ENCODE assay signal across 6 cellular contexts in genomic region chr22:38699784-38700183, GRCh38. TPM values are rescaled to one million over a fixed set of nuclear protein-coding genes. Genes with fewer than 3 reads are reported as not detected.
DNase-seq lines count a peak whose midpoint lies in the region; ATAC-seq and TF ChIP-seq lines count a peak whose summit lies in the region.

No MANE protein-coding gene starts in this region.

- peaks cover 0 to 2% (median 0%) of the 10 kb centered on the region in 5 donors for H3K9me3 Mint-ChIP-seq in CD8-positive, alpha-beta memory T cell
- H3K9me3 Mint-ChIP-seq in T-cell = no peaks in the 10 kb centered on the region

- peak overlapping the region; percentile 82 to 96 (median 90) for H3K4me3 Mint-ChIP-seq in CD8-positive, alpha-beta memory T cell
- H3K4me3 Mint-ChIP-seq in T-cell = peak overlapping the region; percentile 82 to 97 (median 91)

- DNase-seq in CD8-positive, alpha-beta memory T cell = peak in 1 of 5 donors; percentile 21
- DNase-seq in T-cell (no peak), kidney epithelial cell (ENCODE audit: low read depth) (no peak), SHP77 (lab: John Stamatoyannopoulos, UW) (no peak), middle frontal gyrus (ENCODE audit: extremely low spot score, low spot score) (no peak)

- no peaks in the 10 kb centered on the region for H3K27me3 ChIP-seq in CD8-positive, alpha-beta memory T cell (ENCODE audit: insufficient read depth, low read length, poor library complexity, severe bottlenecking)
- no peaks in the 10 kb centered on the region for H3K27me3 ChIP-seq in kidney epithelial cell (ENCODE audit: control insufficient read depth, insufficient read depth, low read length)

- H3K27me3 Mint-ChIP-seq in CD8-positive, alpha-beta memory T cell = peaks cover 0 to 6% of the 10 kb centered on the region in 2 donors
- H3K27me3 Mint-ChIP-seq in T-cell = no peaks in the 10 kb centered on the region

- H3K4me1 ChIP-seq in CD8-positive, alpha-beta memory T cell (ENCODE audit: insufficient read depth, low read length) = peaks cover 55% of the 10 kb centered on the region

- CTCF ChIA-PET in CD8-positive, alpha-beta memory T cell (lab: Charles Lee) = interaction anchor here (1.3 to 2.5 kb wide), 2 partner anchors 13 to 18 kb away, joined by 4 to 19 read pairs; partner anchors contain the start of gene TOMM22
- CTCF ChIA-PET in T-cell (lab: Charles Lee) = interaction anchor here in 1 of 2 donors (0.9 to 4.0 kb wide), 2 partner anchors 18 to 22 kb away, joined by 3 to 25 read pairs; partner anchors contain the start of gene TOMM22

- no peaks in the 10 kb centered on the region for H3K9me3 ChIP-seq in CD8-positive, alpha-beta memory T cell (ENCODE audit: low read length)

- TF ChIP-seq CTCF in kidney epithelial cell (IDR thresholded peaks at IDR 0.05; ENCODE audit: insufficient read depth, low read length, poor library complexity, severe bottlenecking) = no peak

- no peaks in the 10 kb centered on the region for H3K36me3 ChIP-seq in CD8-positive, alpha-beta memory T cell (ENCODE audit: insufficient read depth, low read length)
- no peaks in the 10 kb centered on the region for H3K36me3 ChIP-seq in kidney epithelial cell (ENCODE audit: control insufficient read depth, insufficient read depth, low read length)

- peak overlapping the region; percentile 98 for H3K27ac ChIP-seq in CD8-positive, alpha-beta memory T cell (ENCODE audit: low read depth, low read length)

- H3K4me1 Mint-ChIP-seq in CD8-positive, alpha-beta memory T cell = peaks cover 55 to 77% (median 66%) of the 10 kb centered on the region in 3 donors
- H3K4me1 Mint-ChIP-seq in T-cell = peaks cover 43 to 68% (median 60%) of the 10 kb centered on the region in 3 donors

- peak overlapping the region; percentile 77 for H3K4me3 ChIP-seq in CD8-positive, alpha-beta memory T cell (ENCODE audit: low read length)
- H3K4me3 ChIP-seq in kidney epithelial cell (ENCODE audit: low read depth, low read length) = peak overlapping the region; percentile 59

- POLR2A ChIA-PET in CD8-positive, alpha-beta memory T cell (lab: Charles Lee) = interaction anchor here (1.4 to 2.3 kb wide), 2 partner anchors 18 to 25 kb away, joined by 3 to 9 read pairs; partner anchors contain the start of gene TOMM22
- POLR2A ChIA-PET in T-cell (lab: Charles Lee) = interaction anchor here (1.0 to 2.5 kb wide), 4 partner anchors 15 to 299 kb away, joined by 3 to 20 read pairs (median 8); partner anchors contain the start of gene TOMM22 (in 2 of the 2)

- ATAC-seq in T-cell (replicated peaks in 1 of 4) = no peak
- no peak for ATAC-seq in GM21717 (IDR thresholded peaks at IDR 0.05; ENCODE audit: unreplicated experiment)

- H3K36me3 Mint-ChIP-seq in CD8-positive, alpha-beta memory T cell = peaks cover 0 to 42% (median 5%) of the 10 kb centered on the region in 3 donors
- H3K36me3 Mint-ChIP-seq in T-cell = peaks cover 18% of the 10 kb centered on the region

- peak overlapping the region; percentile 94 to 100 (median 98) for H3K27ac Mint-ChIP-seq in CD8-positive, alpha-beta memory T cell
- H3K27ac Mint-ChIP-seq in T-cell = peak overlapping the region; percentile 85 to 91

RNA-seq across cellular contexts. Expression of gene JOSD1, which starts 1.0 kb away (rescaled TPM):
- 10 to 100 TPM; 86.0 to 96.4 TPM for total RNA-seq in CD8-positive, alpha-beta memory T cell
- polyA plus RNA-seq in CD8-positive, alpha-beta memory T cell = 9.3 TPM
- total RNA-seq in T-cell (100 to 1,000 TPM in 2 of 5 donors, 10 to 100 TPM in 3; 78.4 to 164 (median 83.5) TPM), kidney epithelial cell (97.3 and 110 TPM in 2 replicates)

RNA-seq across cellular contexts. Expression of gene GTPBP1, which starts 6.0 kb away (rescaled TPM):
- 10 to 100 TPM; 62.7 to 63.7 TPM for total RNA-seq in CD8-positive, alpha-beta memory T cell
- polyA plus RNA-seq in CD8-positive, alpha-beta memory T cell = 28.2 TPM
- total RNA-seq in T-cell (100 to 1,000 TPM in 2 of 5 donors, 10 to 100 TPM in 3; 79.1 to 229 (median 83.3) TPM), kidney epithelial cell (33.0 and 35.4 TPM in 2 replicates)

RNA-seq across cellular contexts. Expression of gene TOMM22, which starts 18.0 kb away (rescaled TPM):
- total RNA-seq in CD8-positive, alpha-beta memory T cell = 100 to 1,000 TPM; 207 to 210 TPM
- 61.4 TPM for polyA plus RNA-seq in CD8-positive, alpha-beta memory T cell
- 10 to 100 TPM; 52.4 to 58.1 (median 53.3) TPM for total RNA-seq in T-cell
- 56.4 and 76.7 TPM in 2 replicates for total RNA-seq in kidney epithelial cell

RNA-seq across cellular contexts. Expression of gene CBY1, which starts 43.3 kb away (rescaled TPM):
- total RNA-seq in CD8-positive, alpha-beta memory T cell = 10 to 100 TPM; 14.0 to 15.1 TPM
- polyA plus RNA-seq in CD8-positive, alpha-beta memory T cell = 7.6 TPM
- total RNA-seq in T-cell = 10 to 100 TPM; 10.3 to 32.0 (median 27.8) TPM
- 23.7 and 25.0 TPM in 2 replicates for total RNA-seq in kidney epithelial cell

RNA-seq across cellular contexts. Expression of gene FAM227A, which starts 43.6 kb away (rescaled TPM):
- under 1 TPM; 0.75 to 0.92 TPM for total RNA-seq in CD8-positive, alpha-beta memory T cell
- 0.08 TPM for polyA plus RNA-seq in CD8-positive, alpha-beta memory T cell
- total RNA-seq in T-cell (1 to 10 TPM in 1 of 5 donors, under 1 TPM in 3, not detected in 1; 0.06 to 1.1 (median 0.41) TPM), kidney epithelial cell (2.3 and 5.8 TPM in 2 replicates)
